ENCODE assay signal across 8 cellular contexts in the genomic region with DNA sequence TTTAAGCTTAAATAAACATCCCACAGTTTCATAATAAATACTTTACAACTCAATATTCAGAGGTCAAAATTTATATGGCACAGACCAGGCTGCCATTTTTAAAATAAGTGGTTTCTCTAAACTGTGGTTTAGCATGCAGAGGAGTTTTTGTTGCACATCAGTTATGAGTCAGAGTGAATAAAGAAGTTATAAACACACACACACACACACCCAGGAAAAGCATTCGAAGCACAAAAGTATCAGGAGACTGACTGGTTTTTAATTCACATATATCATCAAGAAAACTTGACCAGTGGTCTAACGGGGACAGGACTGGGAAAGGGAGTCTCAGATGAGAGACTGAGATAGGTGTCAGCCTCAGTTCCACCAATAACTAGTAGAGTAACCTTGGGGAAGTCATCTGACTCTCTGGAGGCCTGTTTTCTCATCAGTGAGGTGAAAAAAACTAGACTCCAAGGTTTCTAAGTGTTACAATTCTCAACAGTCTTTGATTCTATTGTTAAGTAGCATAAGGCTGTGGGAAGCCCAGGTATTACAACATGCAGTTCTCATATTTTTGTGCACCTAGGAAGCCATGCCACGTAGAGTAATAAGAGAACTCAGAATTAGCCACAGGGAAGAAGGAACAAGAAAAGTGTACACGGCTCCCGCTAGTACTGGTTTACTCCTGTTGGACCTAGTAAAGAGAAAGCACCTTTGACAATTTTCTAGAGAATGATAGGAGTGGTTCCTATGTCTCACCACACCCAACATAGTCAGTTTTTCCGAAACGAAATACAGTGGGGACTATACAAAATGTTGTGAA. TPM values are rescaled to one million over a fixed set of nuclear protein-coding genes. Genes with fewer than 3 reads are reported as not detected.
DNase-seq lines count a peak whose midpoint lies in the region; ATAC-seq and TF ChIP-seq lines count a peak whose summit lies in the region.

No MANE protein-coding gene starts in this region.

- peak in 1 of 2 donors; percentile 50 for TF ChIP-seq POLR2A in adrenal gland (IDR thresholded peaks at IDR 0.05)
- TF ChIP-seq POLR2A in right lobe of liver (IDR thresholded peaks at IDR 0.05): no peak
- no peak for TF ChIP-seq POLR2A in vagina (IDR thresholded peaks at IDR 0.05)

- intact Hi-C loops in adrenal gland (cut with DNase I): no loop called here
- intact Hi-C loops in right lobe of liver (cut with DNase I): no loop called here
- intact Hi-C loops in vagina (cut with DNase I): loop anchor here (5.0 kb wide), 1 partner anchor 36 kb away; no protein-coding TSS in a partner anchor

- H3K36me3 ChIP-seq in adrenal gland (replicated peaks in 1 of 2): no peaks in the 10 kb centered on the region
- no peaks in the 10 kb centered on the region for H3K36me3 ChIP-seq in right lobe of liver
- H3K36me3 ChIP-seq in vagina: no peaks in the 10 kb centered on the region
- H3K36me3 ChIP-seq in BE2C: no peaks in the 10 kb centered on the region; the same call in 1 of the 2 replicates

- WGBS in adrenal gland, 4 donors: 17 to 27% (median 23%) methylated on average over 7 of the region's 7 CpGs
- WGBS in right lobe of liver (ENCODE audit: insufficient coverage, low coverage, low lambda C conversion rate, missing lambda C conversion rate): 24% methylated on average over 7 of the region's 7 CpGs

- no peak for TF ChIP-seq CTCF in adrenal gland (IDR thresholded peaks at IDR 0.05)
- no peak for TF ChIP-seq CTCF in right lobe of liver (IDR thresholded peaks at IDR 0.05)
- TF ChIP-seq CTCF in vagina (IDR thresholded peaks at IDR 0.05): no peak
- TF ChIP-seq CTCF in BE2C (IDR thresholded peaks at IDR 0.05; ENCODE audit: low read depth, low read length): no peak

- H3K4me1 ChIP-seq in adrenal gland (replicated peaks in 1 of 2): peaks cover 42 to 83% of the 10 kb centered on the region in 2 donors
- H3K4me1 ChIP-seq in right lobe of liver: peaks cover 0 to 74% (median 13%) of the 10 kb centered on the region in 4 donors
- peaks cover 87% of the 10 kb centered on the region for H3K4me1 ChIP-seq in vagina
- no peaks in the 10 kb centered on the region for H3K4me1 ChIP-seq in BE2C

- H3K4me3 ChIP-seq in adrenal gland: peak overlapping the region in 2 of 4 donors; percentile 3 to 17
- no peak overlapping the region for H3K4me3 ChIP-seq in right lobe of liver
- peak overlapping the region in 1 of 2 donors; percentile 1 for H3K4me3 ChIP-seq in vagina
- H3K4me3 ChIP-seq in BE2C (ENCODE audit: low read depth, low read length): no peak overlapping the region

- H3K27me3 ChIP-seq in adrenal gland: no peaks in the 10 kb centered on the region
- no peaks in the 10 kb centered on the region for H3K27me3 ChIP-seq in right lobe of liver
- H3K27me3 ChIP-seq in vagina: no peaks in the 10 kb centered on the region
- no peaks in the 10 kb centered on the region for H3K27me3 ChIP-seq in BE2C

- DNase-seq in activated gamma-delta T cell treated with Interleukin-2 at 50 U/mL for 16 hours (peak; percentile 17), activated gamma-delta T cell (lab: John Stamatoyannopoulos, UW) (no peak), NCI-H226 (peak; percentile 70), adrenal gland (peak in 1 of 7 donors; percentile 44), right lobe of liver (no peak), vagina (ENCODE audit: extremely low spot score in 2 of 2) (no peak), BE2C (no peak), Ammon's horn (ENCODE audit: low spot score) (no peak)

- peak overlapping the region; percentile 50 to 89 (median 78) for H3K27ac ChIP-seq in adrenal gland
- H3K27ac ChIP-seq in right lobe of liver: peak overlapping the region in 2 of 3 donors; percentile 41 to 59
- H3K27ac ChIP-seq in vagina: peak overlapping the region; percentile 87

- H3K9me3 ChIP-seq in adrenal gland (replicated peaks in 1 of 3) (no peaks in the 10 kb centered on the region), right lobe of liver (no peaks in the 10 kb centered on the region), vagina (no peaks in the 10 kb centered on the region), BE2C (no peaks in the 10 kb centered on the region)

- peak in 1 of 4 donors; percentile 23 for ATAC-seq in right lobe of liver

RNA-seq across cellular contexts. Expression of a gene that starts 5.2 kb away (rescaled TPM):
- total RNA-seq in adrenal gland: 10 to 100 TPM; 13.9 to 29.9 (median 23.5) TPM
- polyA plus RNA-seq in adrenal gland: 10 to 100 TPM in 1 of 3 donors, 1 to 10 TPM in 2; 7.1 to 43.4 (median 7.9) TPM
- total RNA-seq in right lobe of liver: 10 to 100 TPM in 5 of 6 experiments, 1 to 10 TPM in 1; 6.3 to 15.0 (median 11.5) TPM
- 43.0 TPM for total RNA-seq in vagina
- polyA plus RNA-seq in BE2C (2012; ENCODE audit: insufficient read depth, insufficient read length, low read depth): 13.8 TPM

RNA-seq across cellular contexts. Expression of a gene that starts 36.0 kb away (rescaled TPM):
- total RNA-seq in adrenal gland: 10 to 100 TPM; 37.3 to 79.4 (median 49.7) TPM
- 100 to 1,000 TPM in 2 of 3 donors, 10 to 100 TPM in 1; 69.3 to 174 (median 142) TPM for polyA plus RNA-seq in adrenal gland
- total RNA-seq in right lobe of liver: 10 to 100 TPM in 4 of 6 experiments, 1 to 10 TPM in 2; 9.6 to 17.0 (median 10.8) TPM
- 31.4 TPM for total RNA-seq in vagina
- polyA plus RNA-seq in BE2C (2012; ENCODE audit: insufficient read depth, insufficient read length, low read depth): 17.6 TPM

Comparison
In these comparisons a context has a peak if more than half of its experiments do, and no peak if none do; other contexts are left out.
1. DNase-seq: peak in activated gamma-delta T cell treated with Interleukin-2 at 50 U/mL for 16 hours (single experiment) and NCI-H226 (single experiment); none in activated gamma-delta T cell (single experiment), right lobe of liver (0 of 3), vagina (0 of 2), BE2C (single experiment) and Ammon's horn (single experiment).
2. Peak in every context shown above with its lines, with median percentiles within 50 percentile points of each other: H3K27ac ChIP-seq.